In genomic region chr4:157655101-157655818, GRCh38 we compare ENCODE assay signal across 2 cellular contexts.
TF ChIP-seq lines count a peak whose summit lies in the region.

No MANE protein-coding gene starts in this region.

TF ChIP-seq in H1, 55 proteins besides CTCF, POLR2A, EP300 and RAD21:
- no peak for TF ChIP-seq NANOG (IDR thresholded peaks at IDR 0.05; ENCODE audit: insufficient read depth, low read depth, low read length, poor library complexity, severe bottlenecking)
- no peak for TF ChIP-seq CBX5 (IDR thresholded peaks at IDR 0.05; ENCODE audit: low read depth, low read length)
- no peak for TF ChIP-seq TAF1 (IDR thresholded peaks at IDR 0.05; ENCODE audit: low read depth, low read length)
- no peak for TF ChIP-seq YY1 (IDR thresholded peaks at IDR 0.05; ENCODE audit: low read depth, low read length)
- TF ChIP-seq, protein P1, sequence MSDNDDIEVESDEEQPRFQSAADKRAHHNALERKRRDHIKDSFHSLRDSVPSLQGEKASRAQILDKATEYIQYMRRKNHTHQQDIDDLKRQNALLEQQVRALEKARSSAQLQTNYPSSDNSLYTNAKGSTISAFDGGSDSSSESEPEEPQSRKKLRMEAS (IDR thresholded peaks at IDR 0.05): no peak
- no peak for TF ChIP-seq TCF12 (IDR thresholded peaks at IDR 0.05; ENCODE audit: low read depth, low read length)
- no peak for TF ChIP-seq ATF3 (IDR thresholded peaks at IDR 0.05; ENCODE audit: insufficient read depth, low read depth, low read length)
- TF ChIP-seq RBBP5 (IDR thresholded peaks at IDR 0.05; ENCODE audit: borderline replicate concordance, low read depth, low read length): no peak
- no peak for TF ChIP-seq CHD1 (IDR thresholded peaks at IDR 0.05; ENCODE audit: low read depth, low read length)
- no peak for TF ChIP-seq ZNF274 (IDR thresholded peaks at IDR 0.05; ENCODE audit: borderline replicate concordance, extremely low read depth, low read length)
- TF ChIP-seq TBP (IDR thresholded peaks at IDR 0.05; ENCODE audit: low read depth, low read length): no peak
- no peak for TF ChIP-seq POLR2AphosphoS5 (IDR thresholded peaks at IDR 0.05; ENCODE audit: low read depth, low read length)
- TF ChIP-seq BRCA1 (IDR thresholded peaks at IDR 0.05; ENCODE audit: low read depth, low read length): no peak
- TF ChIP-seq GTF2F1 (IDR thresholded peaks at IDR 0.05; ENCODE audit: borderline replicate concordance, low read depth, low read length): no peak
- no peak for TF ChIP-seq GABPA (IDR thresholded peaks at IDR 0.05; ENCODE audit: borderline replicate concordance, insufficient read depth, low read length)
- no peak for TF ChIP-seq JUN (IDR thresholded peaks at IDR 0.05; ENCODE audit: low read depth, low read length)

TF ChIP-seq in neural cell, 6 proteins besides CTCF, POLR2A, EP300 and RAD21:
- no peak for TF ChIP-seq EZH2 (IDR thresholded peaks at IDR 0.05; ENCODE audit: borderline replicate concordance, insufficient read depth, low read length, poor library complexity, severe bottlenecking)
- no peak for TF ChIP-seq TAF1 (IDR thresholded peaks at IDR 0.05; ENCODE audit: low read depth)
- TF ChIP-seq MXI1 (conservative IDR thresholded peaks at IDR 0.05; ENCODE audit: poor library complexity, severe bottlenecking): no peak
- TF ChIP-seq SMC3 (conservative IDR thresholded peaks at IDR 0.05; ENCODE audit: poor library complexity): no peak
